In the genomic region with DNA sequence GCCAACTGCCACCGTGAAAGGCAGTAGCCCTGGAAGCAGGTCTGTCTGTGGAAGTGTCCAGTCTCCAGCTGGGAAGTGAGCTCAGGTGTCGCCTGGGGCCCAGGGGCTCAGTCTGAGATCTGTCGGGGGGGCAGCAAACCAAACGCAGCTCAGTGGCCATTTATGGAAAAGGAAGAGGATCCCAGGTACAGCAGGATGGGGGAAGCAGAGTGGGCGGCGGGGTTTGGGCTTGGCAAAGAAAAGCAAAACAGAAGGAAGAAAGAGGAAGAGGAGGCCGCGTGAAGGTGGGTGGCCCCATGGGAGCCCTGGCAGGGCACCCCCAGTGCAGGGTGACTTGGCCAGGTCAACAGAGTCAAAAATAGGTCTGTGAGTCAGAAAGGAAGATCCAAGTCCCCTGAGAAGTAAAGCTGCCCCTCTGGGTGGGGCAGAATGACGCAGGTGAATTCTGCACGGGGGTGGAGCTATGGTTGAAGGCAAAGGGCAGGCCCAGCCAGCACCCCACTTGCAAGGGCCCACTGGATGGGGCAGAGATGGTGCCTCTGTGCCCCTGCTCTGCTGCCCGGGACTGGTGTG, we compare ENCODE assay signal across 11 cellular contexts. TPM values are rescaled to one million over a fixed set of nuclear protein-coding genes. Genes with fewer than 3 reads are reported as not detected.
A peak's percentile ranks its signal among the peaks of the same experiment; 100 is the strongest.
DNase-seq lines count a peak whose midpoint lies in the region; ATAC-seq and TF ChIP-seq lines count a peak whose summit lies in the region.
"Had no signal": no experiment of that assay in that cellular context is flagged by ENCODE, and none has a peak within 500 bp of the region (broad histone marks: within the 10 kb centered on the region; RNA-seq: fewer than 3 reads in every experiment).

No MANE protein-coding gene starts in this region.

- H3K27me3 ChIP-seq in GM06990 (replicated peaks; ENCODE audit: control insufficient read depth, insufficient read depth, low read length): no peaks in the 10 kb centered on the region
- H3K27me3 ChIP-seq: hepatocyte had no signal

- peak overlapping the region; percentile 40 to 77 (median 68) for H3K4me3 Mint-ChIP-seq in naive B cell
- H3K4me3 Mint-ChIP-seq in natural killer cell treated with Interleukin-12 subunit alpha and Interleukin-12 subunit beta and Interleukin-15 and Interleukin-18, amount 100 ng/mL, for 72 hours: no peak overlapping the region
- H3K4me3 Mint-ChIP-seq: neural crest cell had no signal

- no peak overlapping the region for H3K4me3 ChIP-seq in GM06990 (replicated peaks; ENCODE audit: low read depth, low read length)
- H3K4me3 ChIP-seq: hepatocyte had no signal

- no peaks in the 10 kb centered on the region for H3K36me3 ChIP-seq in GM06990 (ENCODE audit: control insufficient read depth, insufficient read depth, low read length)

- peak; percentile 39 for ATAC-seq in GM21737 (IDR thresholded peaks at IDR 0.05; ENCODE audit: unreplicated experiment)
- peak; percentile 79 to 80 for ATAC-seq in naive B cell (ENCODE audit: low read depth in 2 of 2)
- ATAC-seq in natural killer cell treated with Interleukin-12 subunit alpha and Interleukin-12 subunit beta and Interleukin-15 and Interleukin-18, amount 100 ng/mL, for 72 hours: no peak

- no peaks in the 10 kb centered on the region for H3K27me3 Mint-ChIP-seq in naive B cell
- H3K27me3 Mint-ChIP-seq in natural killer cell treated with Interleukin-12 subunit alpha and Interleukin-12 subunit beta and Interleukin-15 and Interleukin-18, amount 100 ng/mL, for 72 hours: peaks cover 21% of the 10 kb centered on the region in 2 donors

- no peaks in the 10 kb centered on the region for H3K36me3 Mint-ChIP-seq in naive B cell
- H3K36me3 Mint-ChIP-seq in natural killer cell treated with Interleukin-12 subunit alpha and Interleukin-12 subunit beta and Interleukin-15 and Interleukin-18, amount 100 ng/mL, for 72 hours: no peaks in the 10 kb centered on the region

- TF ChIP-seq CTCF in GM06990 (IDR thresholded peaks at IDR 0.05; ENCODE audit: insufficient read depth, low read length, poor library complexity, severe bottlenecking): no peak

- H3K9me3 Mint-ChIP-seq in naive B cell: no peaks in the 10 kb centered on the region
- no peaks in the 10 kb centered on the region for H3K9me3 Mint-ChIP-seq in natural killer cell treated with Interleukin-12 subunit alpha and Interleukin-12 subunit beta and Interleukin-15 and Interleukin-18, amount 100 ng/mL, for 72 hours
- H3K9me3 Mint-ChIP-seq: neural crest cell had no signal

- peak overlapping the region; percentile 40 to 97 (median 90) for H3K27ac Mint-ChIP-seq in naive B cell
- no peak overlapping the region for H3K27ac Mint-ChIP-seq in natural killer cell treated with Interleukin-12 subunit alpha and Interleukin-12 subunit beta and Interleukin-15 and Interleukin-18, amount 100 ng/mL, for 72 hours

- DNase-seq in GM06990 (ENCODE audit: extremely low read depth, insufficient read length): peak; percentile 74
- peak; percentile 82 for DNase-seq in RPMI8226
- peak; percentile 75 for DNase-seq in naive B cell
- DNase-seq in activated CD4-positive, alpha-beta T cell treated with anti-CD3 and anti-CD28 coated beads for 1 hour: no peak
- no peak for DNase-seq in NCI-H1436 (lab: John Stamatoyannopoulos, UW)
- DNase-seq in natural killer cell treated with Interleukin-12 subunit alpha and Interleukin-12 subunit beta and Interleukin-15 and Interleukin-18, amount 100 ng/mL, for 72 hours (ENCODE audit: low spot score): no peak
- DNase-seq in activated CD4-positive, CD25-positive, alpha-beta regulatory T cell treated with anti-CD3 and anti-CD28 coated beads, Interleukin-2, amount 50 U/mL, for 72 hours: no peak
- DNase-seq: NCI-H187 treated with DMSO at 0.1 percent for 48 hours had no signal

- H3K4me1 Mint-ChIP-seq in naive B cell: peaks cover 52 to 72% (median 59%) of the 10 kb centered on the region in 3 donors
- peaks cover 11 to 14% of the 10 kb centered on the region in 2 donors for H3K4me1 Mint-ChIP-seq in natural killer cell treated with Interleukin-12 subunit alpha and Interleukin-12 subunit beta and Interleukin-15 and Interleukin-18, amount 100 ng/mL, for 72 hours (ENCODE audit: low read depth in 2 of 2)

RNA-seq across cellular contexts. Expression of gene PXDC1, which starts 5.3 kb away (rescaled TPM):
- 1 to 10 TPM in 2 of 6 donors, under 1 TPM in 3, not detected in 1; 0.44 to 3.1 (median 0.97) TPM for polyA plus RNA-seq in naive B cell (ENCODE audit: low read depth in 6 of 6)
- 1 to 10 TPM in 1 of 2 donors, under 1 TPM in 1; 0.62 to 2.3 TPM for total RNA-seq in natural killer cell treated with Interleukin-12 subunit alpha and Interleukin-12 subunit beta and Interleukin-15 and Interleukin-18, amount 100 ng/mL, for 72 hours

Comparison
In these comparisons a context has a peak if more than half of its experiments do, and no peak if none do; other contexts are left out.
1. DNase-seq: peak in GM06990 (single experiment), RPMI8226 (single experiment) and naive B cell (single experiment); none in activated CD4-positive, alpha-beta T cell treated with anti-CD3 and anti-CD28 coated beads for 1 hour (single experiment), NCI-H1436 (single experiment), natural killer cell treated with Interleukin-12 subunit alpha and Interleukin-12 subunit beta and Interleukin-15 and Interleukin-18, amount 100 ng/mL, for 72 hours (single experiment) and activated CD4-positive, CD25-positive, alpha-beta regulatory T cell treated with anti-CD3 and anti-CD28 coated beads, Interleukin-2, amount 50 U/mL, for 72 hours (single experiment).
2. ATAC-seq: peak in GM21737 (single experiment) and naive B cell (2 of 2); none in natural killer cell treated with Interleukin-12 subunit alpha and Interleukin-12 subunit beta and Interleukin-15 and Interleukin-18, amount 100 ng/mL, for 72 hours (0 of 2).
3. H3K27ac Mint-ChIP-seq: peak in naive B cell (6 of 6); none in natural killer cell treated with Interleukin-12 subunit alpha and Interleukin-12 subunit beta and Interleukin-15 and Interleukin-18, amount 100 ng/mL, for 72 hours (0 of 2).